Comparison of ENCODE assay signal across 1 cellular context in the genomic region with DNA sequence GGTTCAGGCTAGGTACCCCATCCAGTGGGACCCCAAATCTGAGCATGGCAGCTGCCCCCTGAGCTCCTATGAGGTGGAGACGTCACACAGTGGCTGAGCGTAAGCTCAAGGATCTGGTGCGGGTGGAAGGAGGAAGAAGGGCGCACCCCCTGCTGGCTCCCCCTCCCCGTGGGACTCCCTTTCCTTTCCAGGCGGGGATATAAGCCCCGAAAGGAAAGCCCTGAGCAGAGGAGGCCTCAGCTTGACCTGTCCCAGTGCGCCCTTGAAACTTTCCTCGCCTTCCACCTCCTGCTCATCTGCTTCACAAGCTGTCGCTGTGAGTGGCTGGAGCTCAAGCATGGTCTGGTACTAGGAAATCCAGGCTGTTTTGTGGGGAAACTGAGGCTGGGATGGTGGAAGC.
TF ChIP-seq lines count a peak whose summit lies in the region.

No MANE protein-coding gene starts in this region.

TF ChIP-seq in WTC11, 78 proteins besides CTCF, POLR2A, EP300 and RAD21 (continued from another document):
- TF ChIP-seq, protein P1, sequence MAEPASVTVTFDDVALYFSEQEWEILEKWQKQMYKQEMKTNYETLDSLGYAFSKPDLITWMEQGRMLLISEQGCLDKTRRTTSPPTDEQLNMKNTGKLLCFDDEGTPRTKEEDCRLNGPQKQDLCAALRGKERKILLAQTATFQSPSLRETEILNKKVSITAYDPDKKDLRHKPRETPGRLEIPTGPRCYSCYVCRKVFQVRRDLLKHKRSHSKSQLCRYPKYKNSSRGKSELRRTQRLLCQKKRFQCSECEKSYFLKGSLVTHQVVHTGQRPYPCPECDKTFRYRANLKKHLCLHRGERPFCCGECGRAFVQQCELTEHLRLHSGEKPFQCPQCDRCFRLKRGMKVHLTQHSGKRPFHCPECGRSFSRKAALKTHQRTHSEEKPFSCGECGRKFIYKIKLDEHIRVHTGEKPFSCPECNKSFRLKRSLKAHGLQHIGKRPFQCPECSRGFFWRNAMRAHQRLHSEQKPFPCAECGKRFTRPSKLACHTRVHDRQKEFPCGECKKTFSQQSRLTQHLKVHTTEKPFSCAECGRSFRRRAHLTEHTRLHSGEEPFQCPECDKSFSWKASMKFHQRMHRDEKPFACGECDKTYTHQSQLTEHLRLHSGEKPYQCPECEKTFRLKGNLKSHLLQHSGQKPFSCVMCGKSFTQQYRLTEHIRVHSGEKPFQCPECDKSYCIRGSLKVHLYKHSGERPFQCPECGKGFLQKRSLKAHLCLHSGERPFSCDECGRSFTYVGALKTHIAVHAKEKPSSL (CRISPR knock-in tag; conservative IDR thresholded peaks at IDR 0.05) = no peak
- TF ChIP-seq, protein P2, sequence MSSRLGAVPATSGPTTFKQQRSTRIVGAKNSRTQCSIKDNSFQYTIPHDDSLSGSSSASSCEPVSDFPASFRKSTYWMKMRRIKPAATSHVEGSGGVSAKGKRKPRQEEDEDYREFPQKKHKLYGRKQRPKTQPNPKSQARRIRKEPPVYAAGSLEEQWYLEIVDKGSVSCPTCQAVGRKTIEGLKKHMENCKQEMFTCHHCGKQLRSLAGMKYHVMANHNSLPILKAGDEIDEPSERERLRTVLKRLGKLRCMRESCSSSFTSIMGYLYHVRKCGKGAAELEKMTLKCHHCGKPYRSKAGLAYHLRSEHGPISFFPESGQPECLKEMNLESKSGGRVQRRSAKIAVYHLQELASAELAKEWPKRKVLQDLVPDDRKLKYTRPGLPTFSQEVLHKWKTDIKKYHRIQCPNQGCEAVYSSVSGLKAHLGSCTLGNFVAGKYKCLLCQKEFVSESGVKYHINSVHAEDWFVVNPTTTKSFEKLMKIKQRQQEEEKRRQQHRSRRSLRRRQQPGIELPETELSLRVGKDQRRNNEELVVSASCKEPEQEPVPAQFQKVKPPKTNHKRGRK (CRISPR knock-in tag; IDR thresholded peaks at IDR 0.05; ENCODE audit: borderline replicate concordance) = no peak
- TF ChIP-seq ZNF671 (CRISPR knock-in tag; IDR thresholded peaks at IDR 0.05) = no peak
- TF ChIP-seq, protein P3, sequence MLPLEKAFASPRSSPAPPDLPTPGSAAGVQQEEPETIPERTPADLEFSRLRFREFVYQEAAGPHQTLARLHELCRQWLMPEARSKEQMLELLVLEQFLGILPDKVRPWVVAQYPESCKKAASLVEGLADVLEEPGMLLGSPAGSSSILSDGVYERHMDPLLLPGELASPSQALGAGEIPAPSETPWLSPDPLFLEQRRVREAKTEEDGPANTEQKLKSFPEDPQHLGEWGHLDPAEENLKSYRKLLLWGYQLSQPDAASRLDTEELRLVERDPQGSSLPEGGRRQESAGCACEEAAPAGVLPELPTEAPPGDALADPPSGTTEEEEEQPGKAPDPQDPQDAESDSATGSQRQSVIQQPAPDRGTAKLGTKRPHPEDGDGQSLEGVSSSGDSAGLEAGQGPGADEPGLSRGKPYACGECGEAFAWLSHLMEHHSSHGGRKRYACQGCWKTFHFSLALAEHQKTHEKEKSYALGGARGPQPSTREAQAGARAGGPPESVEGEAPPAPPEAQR (CRISPR knock-in tag; IDR thresholded peaks at IDR 0.05) = no peak
TF ChIP-seq in WTC11: peak in this region for 0.
